19 cellular contexts compared by ENCODE assay signal in the genomic region with DNA sequence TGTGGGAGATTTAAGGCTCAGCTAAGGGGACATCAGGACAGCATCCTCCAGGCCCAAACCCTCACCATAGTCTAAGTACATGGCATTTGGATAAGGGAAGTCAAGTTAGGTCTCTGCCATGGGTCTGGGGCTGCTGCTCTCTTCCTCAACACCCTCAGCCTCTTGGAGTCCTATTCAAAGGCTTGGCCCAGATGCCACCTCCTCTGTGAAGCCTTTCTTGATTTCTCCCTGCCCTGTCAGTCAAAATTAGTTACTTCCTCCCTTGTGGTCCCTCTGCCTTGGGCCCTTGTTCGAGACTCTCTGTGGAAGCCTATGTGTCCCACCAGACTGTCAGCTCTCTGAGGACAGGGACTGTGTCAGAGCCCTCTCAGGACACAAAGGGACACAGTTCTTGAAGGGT. TPM values are rescaled to one million over a fixed set of nuclear protein-coding genes. Genes with fewer than 3 reads are reported as not detected.
DNase-seq lines count a peak whose midpoint lies in the region; ATAC-seq, FAIRE-seq and TF ChIP-seq lines count a peak whose summit lies in the region.
"Had no signal": no experiment of that assay in that cellular context is flagged by ENCODE, and none has a peak within 500 bp of the region (broad histone marks: within the 10 kb centered on the region; RNA-seq: fewer than 3 reads in every experiment).

No MANE protein-coding gene starts in this region.

- H3K79me2 ChIP-seq in K562 (ENCODE audit: control insufficient read depth, insufficient read depth, low read length): no peaks in the 10 kb centered on the region

- no peak overlapping the region for H3K9ac ChIP-seq in K562 (ENCODE audit: insufficient read depth in 1 of 2, low read depth in 2 of 2, low read length in 2 of 2)

- H3K9me1 ChIP-seq in K562 (ENCODE audit: control insufficient read depth, insufficient read depth, low read length): no peaks in the 10 kb centered on the region

- no TSS peak for BruUV-seq in K562 (replicated peaks; lab: Mats Ljungman, UMichigan)

- no peaks in the 10 kb centered on the region for H3K9me3 ChIP-seq in K562 (replicated peaks; ENCODE audit: control insufficient read depth, insufficient read depth, low read depth, low read length)
- H3K9me3 ChIP-seq: BE2C, HAP-1 had no signal

- H3K36me3 ChIP-seq in K562 (ENCODE audit: control insufficient read depth, insufficient read depth, low read length): no peaks in the 10 kb centered on the region
- H3K36me3 ChIP-seq: BE2C, HAP-1 had no signal

- POLR2A ChIA-PET in activated CD8-positive, alpha-beta T cell treated with anti-CD3 and anti-CD28 coated beads, Interleukin-2, amount 10 ng/mL, durations not matched to agents 7 days and 5 days (lab: Charles Lee): no interaction called here
- POLR2A ChIA-PET in activated CD8-positive, alpha-beta T cell treated with anti-CD3 and anti-CD28 coated beads for 36 hours (lab: Charles Lee): no interaction called here
- POLR2A ChIA-PET in K562 (lab: Yijun Ruan, JAX): interaction anchor here (0.6 kb wide), 1 partner anchor 76 kb away, joined by 3 read pairs; no protein-coding TSS in a partner anchor

- ATAC-seq in activated CD8-positive, alpha-beta T cell treated with anti-CD3 and anti-CD28 coated beads, Interleukin-2, amount 10 ng/mL, durations not matched to agents 7 days and 5 days: no peak
- ATAC-seq in activated CD8-positive, alpha-beta T cell treated with anti-CD3 and anti-CD28 coated beads for 36 hours: no peak
- ATAC-seq in K562 (no peak), HG02678 (IDR thresholded peaks at IDR 0.05; ENCODE audit: unreplicated experiment) (no peak)
- ATAC-seq: CD8-positive, alpha-beta T cell had no signal

- intact Hi-C loops in activated CD8-positive, alpha-beta T cell treated with anti-CD3 and anti-CD28 coated beads for 36 hours (cut with micrococcal nuclease): no loop called here
- intact Hi-C loops in K562 (cut with micrococcal nuclease): no loop called here

- no peak for DNase-seq in activated CD8-positive, alpha-beta T cell treated with anti-CD3 and anti-CD28 coated beads, Interleukin-2, amount 10 ng/mL, durations not matched to agents 7 days and 5 days
- DNase-seq in activated CD8-positive, alpha-beta T cell treated with anti-CD3 and anti-CD28 coated beads for 36 hours: no peak
- no peak for DNase-seq in K562 (ENCODE audit: extremely low read depth in 1 of 4, low spot score in 3 of 4)
- no peak for DNase-seq in nephron progenitor cell
- DNase-seq in type B pancreatic cell (ENCODE audit: extremely low spot score, unreplicated experiment): no peak
- DNase-seq in NK-92 treated with Interleukin-12 subunit alpha and Interleukin-12 subunit beta, amount 100 ng/mL, for 24 hours (lab: John Stamatoyannopoulos, UW): no peak
- no peak for DNase-seq in ecto neural progenitor cell (ENCODE audit: low spot score)
- DNase-seq: BE2C; CD8-positive, alpha-beta T cell; DMS79 treated with DMSO at 0.1 percent for 48 hours; NCI-H1436; NCI-H2029; NCI-H2171; NCI-H446; NCI-H69; SHP77 treated with DMSO at 0.1 percent for 48 hours had no signal

- no peak overlapping the region for H3K4me3 Mint-ChIP-seq in activated CD8-positive, alpha-beta T cell treated with anti-CD3 and anti-CD28 coated beads, Interleukin-2, amount 10 ng/mL, durations not matched to agents 7 days and 5 days
- H3K4me3 Mint-ChIP-seq in activated CD8-positive, alpha-beta T cell treated with anti-CD3 and anti-CD28 coated beads for 36 hours: no peak overlapping the region
- H3K4me3 Mint-ChIP-seq in nephron progenitor cell: no peak overlapping the region
- H3K4me3 Mint-ChIP-seq in type B pancreatic cell: no peak overlapping the region
- H3K4me3 Mint-ChIP-seq: CD8-positive, alpha-beta T cell had no signal

- no peak for TF ChIP-seq CTCF in activated CD8-positive, alpha-beta T cell treated with anti-CD3 and anti-CD28 coated beads for 36 hours (IDR thresholded peaks at IDR 0.05)
- TF ChIP-seq CTCF in K562 (IDR thresholded peaks at IDR 0.05 in 2 of 3, conservative IDR thresholded peaks at IDR 0.05 in 1 of 3; ENCODE audit: insufficient read depth in 2 of 3, low read depth in 1 of 3, low read length in 3 of 3): no peak
- no peak for TF ChIP-seq CTCF in nephron progenitor cell (IDR thresholded peaks at IDR 0.05)
- no peak for TF ChIP-seq CTCF in type B pancreatic cell (conservative IDR thresholded peaks at IDR 0.05)

- H3K27me3 Mint-ChIP-seq in activated CD8-positive, alpha-beta T cell treated with anti-CD3 and anti-CD28 coated beads, Interleukin-2, amount 10 ng/mL, durations not matched to agents 7 days and 5 days (ENCODE audit: low read depth): no peaks in the 10 kb centered on the region
- H3K27me3 Mint-ChIP-seq in activated CD8-positive, alpha-beta T cell treated with anti-CD3 and anti-CD28 coated beads for 36 hours: no peaks in the 10 kb centered on the region
- H3K27me3 Mint-ChIP-seq in nephron progenitor cell (ENCODE audit: low read depth, poor library complexity) (peaks cover 8% of the 10 kb centered on the region), type B pancreatic cell (no peaks in the 10 kb centered on the region)

- no peaks in the 10 kb centered on the region for H3K9me3 Mint-ChIP-seq in activated CD8-positive, alpha-beta T cell treated with anti-CD3 and anti-CD28 coated beads, Interleukin-2, amount 10 ng/mL, durations not matched to agents 7 days and 5 days (ENCODE audit: insufficient read depth)
- no peaks in the 10 kb centered on the region for H3K9me3 Mint-ChIP-seq in activated CD8-positive, alpha-beta T cell treated with anti-CD3 and anti-CD28 coated beads for 36 hours
- H3K9me3 Mint-ChIP-seq in nephron progenitor cell (no peaks in the 10 kb centered on the region), type B pancreatic cell (no peaks in the 10 kb centered on the region)
- H3K9me3 Mint-ChIP-seq: CD8-positive, alpha-beta T cell had no signal

- in situ Hi-C loops in K562 (cut with MboI): no loop called here

- no peak overlapping the region for H3K27ac ChIP-seq in K562 (ENCODE audit: extremely low read depth, low read depth, low read length)
- H3K27ac ChIP-seq: 22Rv1 had no signal

- CTCF ChIA-PET in activated CD8-positive, alpha-beta T cell treated with anti-CD3 and anti-CD28 coated beads, Interleukin-2, amount 10 ng/mL, durations not matched to agents 7 days and 5 days (lab: Charles Lee): no interaction called here
- CTCF ChIA-PET in activated CD8-positive, alpha-beta T cell treated with anti-CD3 and anti-CD28 coated beads for 36 hours (lab: Charles Lee): no interaction called here
- CTCF ChIA-PET in K562 (lab: Yijun Ruan, JAX; ENCODE audit: low intra/inter-chr PET ratio): no interaction called here

- no peak for TF ChIP-seq POLR2A in K562 (conservative IDR thresholded peaks at IDR 0.05)

- no peak overlapping the region for H2AFZ ChIP-seq in K562 (ENCODE audit: low read depth, low read length)

- no peaks in the 10 kb centered on the region for H3K36me3 Mint-ChIP-seq in activated CD8-positive, alpha-beta T cell treated with anti-CD3 and anti-CD28 coated beads, Interleukin-2, amount 10 ng/mL, durations not matched to agents 7 days and 5 days (ENCODE audit: low read depth)
- no peaks in the 10 kb centered on the region for H3K36me3 Mint-ChIP-seq in activated CD8-positive, alpha-beta T cell treated with anti-CD3 and anti-CD28 coated beads for 36 hours (ENCODE audit: low read depth)
- no peaks in the 10 kb centered on the region for H3K36me3 Mint-ChIP-seq in nephron progenitor cell (ENCODE audit: low read depth)
- H3K36me3 Mint-ChIP-seq in type B pancreatic cell: no peaks in the 10 kb centered on the region
- H3K36me3 Mint-ChIP-seq: CD8-positive, alpha-beta T cell had no signal

- H3K27me3 ChIP-seq in K562 (ENCODE audit: control insufficient read depth in 2 of 2, insufficient read depth in 2 of 2, low read length in 2 of 2): peaks cover 0 to 54% of the 10 kb centered on the region in 2 experiments; a peak in 3 of 5 replicates
- H3K27me3 ChIP-seq: BE2C had no signal

- no peaks in the 10 kb centered on the region; the same call in 1 of the 2 replicates for H4K20me1 ChIP-seq in K562 (replicated peaks; ENCODE audit: control insufficient read depth, insufficient read depth, low read length)

- no peak for TF ChIP-seq RAD21 in K562 (CRISPR knock-in tag; conservative IDR thresholded peaks at IDR 0.05 in 1 of 2, IDR thresholded peaks at IDR 0.05 in 1 of 2)

- no peak overlapping the region for H3K4me2 ChIP-seq in K562 (ENCODE audit: insufficient read depth, low read length)

- H3K27ac Mint-ChIP-seq in activated CD8-positive, alpha-beta T cell treated with anti-CD3 and anti-CD28 coated beads, Interleukin-2, amount 10 ng/mL, durations not matched to agents 7 days and 5 days: peak overlapping the region; percentile 30
- no peak overlapping the region for H3K27ac Mint-ChIP-seq in activated CD8-positive, alpha-beta T cell treated with anti-CD3 and anti-CD28 coated beads for 36 hours
- H3K27ac Mint-ChIP-seq in nephron progenitor cell (peak overlapping the region; percentile 86), type B pancreatic cell (peak overlapping the region; percentile 50)
- H3K27ac Mint-ChIP-seq: CD8-positive, alpha-beta T cell had no signal

- WGBS in K562 (ENCODE audit: insufficient coverage, low coverage, missing lambda C conversion rate): 0% methylated on average over 1 of the region's 1 CpG

- peaks cover 17% of the 10 kb centered on the region for H3K4me1 Mint-ChIP-seq in activated CD8-positive, alpha-beta T cell treated with anti-CD3 and anti-CD28 coated beads, Interleukin-2, amount 10 ng/mL, durations not matched to agents 7 days and 5 days (ENCODE audit: low read depth)
- peaks cover 8% of the 10 kb centered on the region for H3K4me1 Mint-ChIP-seq in activated CD8-positive, alpha-beta T cell treated with anti-CD3 and anti-CD28 coated beads for 36 hours (ENCODE audit: low read depth)
- H3K4me1 Mint-ChIP-seq in nephron progenitor cell: peaks cover 84% of the 10 kb centered on the region
- peaks cover 66% of the 10 kb centered on the region for H3K4me1 Mint-ChIP-seq in type B pancreatic cell (ENCODE audit: unreplicated experiment)

- H3K4me1 ChIP-seq in K562 (replicated peaks in 1 of 2; ENCODE audit: control insufficient read depth in 2 of 2, insufficient read depth in 2 of 2, low read length in 2 of 2): peaks cover 0 to 6% of the 10 kb centered on the region in 2 experiments; a peak in 2 of 5 replicates
- H3K4me1 ChIP-seq: BE2C had no signal

- H3K4me3 ChIP-seq in K562: no peak overlapping the region
- H3K4me3 ChIP-seq: HAP-1 had no signal

- TF ChIP-seq EP300 in K562 (IDR thresholded peaks at IDR 0.05; ENCODE audit: low read length): no peak

- FAIRE-seq in K562 (lab: Jason Lieb, UNC): no peak

RNA-seq across cellular contexts. Expression of a gene that starts 17.7 kb away (rescaled TPM):
- total RNA-seq in activated CD8-positive, alpha-beta T cell treated with anti-CD3 and anti-CD28 coated beads, Interleukin-2, amount 10 ng/mL, durations not matched to agents 7 days and 5 days: under 1 TPM; 0.08 to 0.13 TPM
- 1 to 10 TPM in 1 of 2 experiments, under 1 TPM in 1; 0.54 to 1.5 TPM for total RNA-seq in activated CD8-positive, alpha-beta T cell treated with anti-CD3 and anti-CD28 coated beads for 36 hours
- total RNA-seq in K562 (2011; cell fraction: chromatin; rRNA removed; ENCODE audit: low replicate concordance): 0.28 TPM in 1 of 2 replicates, not detected in the other
- under 0.01 TPM in 1 of 2 replicates, not detected in the other for total RNA-seq in K562 (2011; cell fraction: nucleolus; rRNA removed)
- total RNA-seq in K562 (2011; cell fraction: nucleoplasm; rRNA removed): not detected in 2 replicates
- total RNA-seq in K562 (2014; rRNA removed): not detected in 2 replicates
- total RNA-seq in K562 (2014; rRNA removed; fragmentation: Illumina TruSeq; extraction: Trizol): not detected in 2 replicates
- total RNA-seq in K562 (2015; rRNA removed; fragmentation: Illumina TruSeq; extraction: Trizol): 0.04 TPM in 1 of 2 replicates, not detected in the other
- total RNA-seq in K562 (2021): 0.31 and 0.38 TPM in 2 replicates
- polyA plus RNA-seq in K562 (2011; rRNA removed): 0.03 and 0.10 TPM in 2 replicates
- 0.03 and 0.07 TPM in 2 replicates for polyA plus RNA-seq in K562 (2011; cell fraction: cytosol; rRNA removed)
- 0.23 and 0.48 TPM in 2 replicates for polyA plus RNA-seq in K562 (2011; cell fraction: nucleus; rRNA removed)
- 0.03 and 0.11 TPM in 2 replicates for polyA plus RNA-seq in K562 (2012)
- not detected in 2 replicates for polyA plus RNA-seq in K562 (2014; fragmentation: Illumina TruSeq; extraction: Trizol)
- polyA plus RNA-seq in K562 (2014; fragmentation: Nextera tagmentation; extraction: Ambion mirVana): under 1 TPM in 1 of 2 experiments, not detected in 1; 0.06 TPM
- not detected in 2 replicates for polyA plus RNA-seq in K562 (2014; rRNA removed)
- 0.07 TPM in 1 of 2 replicates, not detected in the other for polyA minus RNA-seq in K562 (2011; rRNA and poly(A)+ RNA removed)
- 0.67 and 0.82 TPM in 2 replicates for polyA minus RNA-seq in K562 (2011; cell fraction: cytosol; rRNA and poly(A)+ RNA removed)
- 0.13 and 0.22 TPM in 2 replicates for polyA minus RNA-seq in K562 (2011; cell fraction: nucleus; rRNA and poly(A)+ RNA removed)
- total RNA-seq in type B pancreatic cell (ENCODE audit: low replicate concordance): 49.7 and 57.2 TPM in 2 replicates

Comparison
In these comparisons a context has a peak if more than half of its experiments do, and no peak if none do; other contexts are left out.
1. RNA of a gene that starts 17.7 kb away (total RNA-seq): 49.7 to 57.2 TPM in type B pancreatic cell; 0.54 to 1.5 TPM in activated CD8-positive, alpha-beta T cell treated with anti-CD3 and anti-CD28 coated beads for 36 hours, 0.08 to 0.13 TPM in activated CD8-positive, alpha-beta T cell treated with anti-CD3 and anti-CD28 coated beads, Interleukin-2, amount 10 ng/mL, durations not matched to agents 7 days and 5 days and under 0.01 to 0.38 TPM in K562; every median in the first group is over 10 times any median in the second.